Comparison of ENCODE assay signal across 8 cellular contexts in genomic region chr4:16897991-16898827, GRCh38. TPM values are rescaled to one million over a fixed set of nuclear protein-coding genes. Genes with fewer than 3 reads are reported as not detected.
A peak's percentile ranks its signal among the peaks of the same experiment; 100 is the strongest.
DNase-seq lines count a peak whose midpoint lies in the region; ATAC-seq and TF ChIP-seq lines count a peak whose summit lies in the region.

LDB2 (minus strand) TSS chr4:16898645.

- H3K27me3 ChIP-seq in iPS-15b (ENCODE audit: control insufficient read depth, insufficient read depth, low read length) = no peaks in the 10 kb centered on the region

- H3K9ac ChIP-seq in iPS-15b (ENCODE audit: low read depth, low read length) = peak within 1 kb of the TSS; percentile 27

- DNase-seq in GM04504 (ENCODE audit: low read depth) (peak; percentile 61), astrocyte of the spinal cord (ENCODE audit: low read depth, low spot score) (peak; percentile 85), renal cortical epithelial cell (ENCODE audit: low read depth) (peak; percentile 35), KG1 (lab: John Stamatoyannopoulos, UW) (no peak), NCI-H1092 (lab: John Stamatoyannopoulos, UW) (no peak)
- no peak for DNase-seq in activated effector memory CD4-positive, alpha-beta T cell treated with Interleukin-2 at 50 U/mL for 16 hours

- H3K4me3 ChIP-seq in astrocyte of the spinal cord (ENCODE audit: low read depth, low read length) = peak within 1 kb of the TSS; percentile 43
- H3K4me3 ChIP-seq in iPS-15b (ENCODE audit: low read depth, low read length) = peak within 1 kb of the TSS; percentile 96

- in situ Hi-C loops in astrocyte of the spinal cord (cut with HindIII; ENCODE audit: low sequenced_read_pairs) = no loop called here

- H3K9me3 ChIP-seq in iPS-15b (ENCODE audit: control insufficient read depth, insufficient read depth, low read length) = no peaks in the 10 kb centered on the region

- H3K4me1 ChIP-seq in iPS-15b (ENCODE audit: control insufficient read depth, insufficient read depth, low read length) = peaks cover 40% of the 10 kb centered on the region

- no peaks in the 10 kb centered on the region for H3K36me3 ChIP-seq in iPS-15b (ENCODE audit: control insufficient read depth, insufficient read depth, low read length)

- no peak for ATAC-seq in HG03439 (IDR thresholded peaks at IDR 0.05; ENCODE audit: unreplicated experiment)

- TF ChIP-seq CTCF in astrocyte of the spinal cord (IDR thresholded peaks at IDR 0.05; ENCODE audit: low read depth, low read length) = no peak

RNA-seq across cellular contexts. Expression of gene LDB2, which starts in this region (rescaled TPM):
- total RNA-seq in renal cortical epithelial cell = 0.35 and 0.99 TPM in 2 replicates

Comparison
In these comparisons a context has a peak if more than half of its experiments do, and no peak if none do; other contexts are left out.
1. Peak in DNase-seq in renal cortical epithelial cell; RNA of the gene not detected or under 1 TPM.
2. DNase-seq: peak in GM04504 (single experiment) and astrocyte of the spinal cord (single experiment); none in KG1 (single experiment), activated effector memory CD4-positive, alpha-beta T cell treated with Interleukin-2 at 50 U/mL for 16 hours (single experiment) and NCI-H1092 (single experiment).